Comparison of ENCODE assay signal across 10 cellular contexts in the genomic region with DNA sequence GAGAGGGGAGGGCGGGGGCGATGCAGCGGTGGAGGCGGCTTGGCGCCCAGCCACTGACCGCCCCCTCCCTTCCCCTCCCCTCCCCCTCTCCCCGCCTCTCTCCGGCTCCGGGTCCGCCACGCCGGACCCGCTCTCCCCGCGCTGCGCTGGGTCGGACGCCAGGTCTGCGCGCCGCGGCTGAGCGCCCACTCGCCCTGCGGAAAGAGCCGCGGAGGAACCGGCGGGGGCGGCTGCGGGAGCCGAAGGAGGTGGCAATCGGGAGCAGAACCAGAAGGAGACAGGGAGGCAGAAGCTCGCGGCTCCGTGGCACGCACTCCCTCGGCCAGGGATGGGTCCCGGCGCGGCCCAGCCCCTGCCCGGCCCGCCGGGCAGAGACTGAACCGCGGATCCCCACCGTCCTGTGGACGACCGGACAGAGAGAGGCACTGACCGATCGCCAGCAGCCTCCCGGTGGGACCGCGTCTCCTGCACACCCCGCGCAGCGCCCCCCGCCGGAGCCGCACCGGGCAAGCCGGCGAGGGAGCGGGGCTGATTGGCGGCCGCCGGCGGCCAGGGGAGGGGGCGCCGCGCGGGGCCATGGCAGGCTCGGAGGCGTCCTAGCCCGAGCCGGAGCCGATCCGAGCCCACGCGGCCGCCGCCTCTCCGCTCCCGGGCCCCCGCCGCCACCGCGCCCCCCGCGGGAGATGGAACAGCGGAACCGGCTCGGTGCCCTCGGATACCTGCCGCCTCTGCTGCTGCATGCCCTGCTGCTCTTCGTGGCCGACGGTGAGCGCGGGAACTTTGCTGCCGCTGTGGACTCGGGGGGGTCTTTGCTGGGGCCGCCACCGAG.
A peak's percentile ranks its signal among the peaks of the same experiment; 100 is the strongest.
DNase-seq lines count a peak whose midpoint lies in the region; ATAC-seq lines count a peak whose summit lies in the region.
"Had no signal": no experiment of that assay in that cellular context is flagged by ENCODE, and none has a peak within 500 bp of the region (broad histone marks: within the 10 kb centered on the region; RNA-seq: fewer than 3 reads in every experiment).

A gene (plus strand): TSS at position 94 of the 829 bp plus-strand sequence. CDS start 590 bp downstream, at position 684.

- peaks cover 80% of the 10 kb centered on the region for H3K27me3 Mint-ChIP-seq in activated T-cell treated with anti-CD3 and anti-CD28 coated beads, Interleukin-2, amount 50 U/mL, for 24 hours
- peaks cover 30% of the 10 kb centered on the region for H3K27me3 Mint-ChIP-seq in activated naive CD8-positive, alpha-beta T cell
- H3K27me3 Mint-ChIP-seq in stimulated activated naive B cell treated with anti-CD40 and anti-IgM and Interleukin-4, amounts not matched to agents 10 μg/mL and 1 μg/mL and 100 μg/mL, for 72 hours = peaks cover 54 to 83% of the 10 kb centered on the region in 2 donors

- H3K9me3 Mint-ChIP-seq in activated T-cell treated with anti-CD3 and anti-CD28 coated beads, Interleukin-2, amount 50 U/mL, for 24 hours = peaks cover 2% of the 10 kb centered on the region
- H3K9me3 Mint-ChIP-seq in activated naive CD8-positive, alpha-beta T cell (ENCODE audit: low read depth) = no peaks in the 10 kb centered on the region
- H3K9me3 Mint-ChIP-seq in stimulated activated naive B cell treated with anti-CD40 and anti-IgM and Interleukin-4, amounts not matched to agents 10 μg/mL and 1 μg/mL and 100 μg/mL, for 72 hours = peaks cover 5 to 7% of the 10 kb centered on the region in 2 donors
- H3K9me3 Mint-ChIP-seq: dendritic cell treated with granulocyte-macrophage colony-stimulating factor and Interleukin-4, amounts not matched to agents 40 ng/mL and 50 ng/mL, for 4 days had no signal

- peak within 1 kb of the TSS; percentile 71 for H3K27ac ChIP-seq in layer of hippocampus (ENCODE audit: low read depth, low read length)

- H3K27me3 ChIP-seq in layer of hippocampus (ENCODE audit: control insufficient read depth, insufficient read depth, low read length) = peaks cover 9% of the 10 kb centered on the region

- H3K4me3 Mint-ChIP-seq in activated T-cell treated with anti-CD3 and anti-CD28 coated beads, Interleukin-2, amount 50 U/mL, for 24 hours = peak within 1 kb of the TSS; percentile 54
- peak within 1 kb of the TSS; percentile 65 for H3K4me3 Mint-ChIP-seq in activated naive CD8-positive, alpha-beta T cell
- peak within 1 kb of the TSS; percentile 65 to 69 for H3K4me3 Mint-ChIP-seq in stimulated activated naive B cell treated with anti-CD40 and anti-IgM and Interleukin-4, amounts not matched to agents 10 μg/mL and 1 μg/mL and 100 μg/mL, for 72 hours
- H3K4me3 Mint-ChIP-seq: dendritic cell treated with granulocyte-macrophage colony-stimulating factor and Interleukin-4, amounts not matched to agents 40 ng/mL and 50 ng/mL, for 4 days had no signal

- H3K36me3 Mint-ChIP-seq in activated T-cell treated with anti-CD3 and anti-CD28 coated beads, Interleukin-2, amount 50 U/mL, for 24 hours (ENCODE audit: low read depth) = no peaks in the 10 kb centered on the region
- H3K36me3 Mint-ChIP-seq in activated naive CD8-positive, alpha-beta T cell = no peaks in the 10 kb centered on the region
- peaks cover 2 to 13% of the 10 kb centered on the region in 2 donors for H3K36me3 Mint-ChIP-seq in stimulated activated naive B cell treated with anti-CD40 and anti-IgM and Interleukin-4, amounts not matched to agents 10 μg/mL and 1 μg/mL and 100 μg/mL, for 72 hours

- H3K27ac Mint-ChIP-seq in activated T-cell treated with anti-CD3 and anti-CD28 coated beads, Interleukin-2, amount 50 U/mL, for 24 hours = no peak within 1 kb of the TSS
- H3K27ac Mint-ChIP-seq in activated naive CD8-positive, alpha-beta T cell = no peak within 1 kb of the TSS
- peak within 1 kb of the TSS; percentile 70 for H3K27ac Mint-ChIP-seq in stimulated activated naive B cell treated with anti-CD40 and anti-IgM and Interleukin-4, amounts not matched to agents 10 μg/mL and 1 μg/mL and 100 μg/mL, for 72 hours
- H3K27ac Mint-ChIP-seq: dendritic cell treated with granulocyte-macrophage colony-stimulating factor and Interleukin-4, amounts not matched to agents 40 ng/mL and 50 ng/mL, for 4 days had no signal

- ATAC-seq in stimulated activated naive B cell treated with anti-CD40 and anti-IgM and Interleukin-4, amounts not matched to agents 10 μg/mL and 1 μg/mL and 100 μg/mL, for 72 hours (replicated peaks) = no peak
- no peak for ATAC-seq in HG03280 (IDR thresholded peaks at IDR 0.05; ENCODE audit: unreplicated experiment)

- peaks cover 36% of the 10 kb centered on the region for H3K4me1 Mint-ChIP-seq in activated T-cell treated with anti-CD3 and anti-CD28 coated beads, Interleukin-2, amount 50 U/mL, for 24 hours (ENCODE audit: low read depth)
- peaks cover 21% of the 10 kb centered on the region for H3K4me1 Mint-ChIP-seq in activated naive CD8-positive, alpha-beta T cell (ENCODE audit: low read depth)
- H3K4me1 Mint-ChIP-seq in stimulated activated naive B cell treated with anti-CD40 and anti-IgM and Interleukin-4, amounts not matched to agents 10 μg/mL and 1 μg/mL and 100 μg/mL, for 72 hours = peaks cover 24 to 37% of the 10 kb centered on the region in 2 donors

- no peak for DNase-seq in activated T-cell treated with anti-CD3 and anti-CD28 coated beads, Interleukin-2, amount 50 U/mL, for 24 hours
- DNase-seq in activated T-cell treated with anti-CD3 and anti-CD28 coated beads, Interleukin-2, amount 50 U/mL, for 48 hours = no peak
- no peak for DNase-seq in stimulated activated naive B cell treated with anti-CD40 and anti-IgM and Interleukin-4, amounts not matched to agents 10 μg/mL and 1 μg/mL and 100 μg/mL, for 72 hours
- DNase-seq in UCSD-AML1 (lab: John Stamatoyannopoulos, UW; ENCODE audit: unreplicated experiment) (no peak), 8988T (no peak)
- DNase-seq: AML-193 had no signal
